ENCODE assay signal across 7 cellular contexts in genomic region chr14:36070056-36071043, GRCh38.
DNase-seq lines count a peak whose midpoint lies in the region; ATAC-seq, FAIRE-seq and TF ChIP-seq lines count a peak whose summit lies in the region.

No MANE protein-coding gene starts in this region.

- H3K4me3 ChIP-seq in epithelial cell of proximal tubule (ENCODE audit: low read depth, low read length): no peak overlapping the region

- FAIRE-seq in GM12892 (lab: Jason Lieb, UNC): peak; percentile 53

- no peak overlapping the region for H3K27ac Mint-ChIP-seq in activated T-helper 1 cell treated with anti-CD3 and anti-CD28 coated beads, Interleukin-12 subunit alpha, Interleukin-12 subunit beta, Interleukin-2, Interleukin-4 antibody, amounts not matched to agents 30 ng/mL and 10 ng/mL and 1 ng/mL, durations not matched to agents 14 hours and 24 hours and 36 hours

- intact Hi-C loops in activated T-helper 1 cell treated with anti-CD3 and anti-CD28 coated beads, Interleukin-12 subunit alpha, Interleukin-12 subunit beta, Interleukin-2, Interleukin-4 antibody, amounts not matched to agents 30 ng/mL and 10 ng/mL and 1 ng/mL, durations not matched to agents 14 hours and 24 hours and 36 hours (cut with micrococcal nuclease): loop anchor here (1.0 to 2.0 kb wide), 3 partner anchors 304 to 535 kb away; no protein-coding TSS in a partner anchor

- H3K4me3 Mint-ChIP-seq in activated T-helper 1 cell treated with anti-CD3 and anti-CD28 coated beads, Interleukin-12 subunit alpha, Interleukin-12 subunit beta, Interleukin-2, Interleukin-4 antibody, amounts not matched to agents 30 ng/mL and 10 ng/mL and 1 ng/mL, durations not matched to agents 14 hours and 24 hours and 36 hours: no peak overlapping the region

- no peak for TF ChIP-seq POLR2A in GM12892 (IDR thresholded peaks at IDR 0.05; ENCODE audit: low read depth, low read length)

- DNase-seq in GM12892 (ENCODE audit: insufficient read length) (no peak), NCI-H1694 treated with DMSO at 0.1 percent for 48 hours (lab: John Stamatoyannopoulos, UW) (peak; percentile 71), UCSD-AML1 (lab: John Stamatoyannopoulos, UW; ENCODE audit: unreplicated experiment) (peak; percentile 37), epithelial cell of proximal tubule (ENCODE audit: low read depth) (peak; percentile 52), myocyte (ENCODE audit: low read depth) (peak; percentile 56)
- DNase-seq in activated T-helper 1 cell treated with anti-CD3 and anti-CD28 coated beads, Interleukin-12 subunit alpha, Interleukin-12 subunit beta, Interleukin-2, Interleukin-4 antibody, amounts not matched to agents 30 ng/mL and 10 ng/mL and 1 ng/mL, durations not matched to agents 14 hours and 24 hours and 36 hours (ENCODE audit: low spot score): no peak

- peak; percentile 97 for TF ChIP-seq CTCF in epithelial cell of proximal tubule (conservative IDR thresholded peaks at IDR 0.05; ENCODE audit: low read depth, low read length)

- H3K27me3 Mint-ChIP-seq in activated T-helper 1 cell treated with anti-CD3 and anti-CD28 coated beads, Interleukin-12 subunit alpha, Interleukin-12 subunit beta, Interleukin-2, Interleukin-4 antibody, amounts not matched to agents 30 ng/mL and 10 ng/mL and 1 ng/mL, durations not matched to agents 14 hours and 24 hours and 36 hours (ENCODE audit: insufficient read depth): peaks cover 22% of the 10 kb centered on the region

- ATAC-seq in HG02623 (IDR thresholded peaks at IDR 0.05; ENCODE audit: unreplicated experiment): peak; percentile 74

- no peaks in the 10 kb centered on the region for H3K36me3 Mint-ChIP-seq in activated T-helper 1 cell treated with anti-CD3 and anti-CD28 coated beads, Interleukin-12 subunit alpha, Interleukin-12 subunit beta, Interleukin-2, Interleukin-4 antibody, amounts not matched to agents 30 ng/mL and 10 ng/mL and 1 ng/mL, durations not matched to agents 14 hours and 24 hours and 36 hours (ENCODE audit: low read depth)

- H3K4me1 Mint-ChIP-seq in activated T-helper 1 cell treated with anti-CD3 and anti-CD28 coated beads, Interleukin-12 subunit alpha, Interleukin-12 subunit beta, Interleukin-2, Interleukin-4 antibody, amounts not matched to agents 30 ng/mL and 10 ng/mL and 1 ng/mL, durations not matched to agents 14 hours and 24 hours and 36 hours (ENCODE audit: low read depth): no peaks in the 10 kb centered on the region

- no peaks in the 10 kb centered on the region for H3K9me3 Mint-ChIP-seq in activated T-helper 1 cell treated with anti-CD3 and anti-CD28 coated beads, Interleukin-12 subunit alpha, Interleukin-12 subunit beta, Interleukin-2, Interleukin-4 antibody, amounts not matched to agents 30 ng/mL and 10 ng/mL and 1 ng/mL, durations not matched to agents 14 hours and 24 hours and 36 hours

Comparison
In these comparisons a context has a peak if more than half of its experiments do, and no peak if none do; other contexts are left out.
1. DNase-seq: peak in NCI-H1694 treated with DMSO at 0.1 percent for 48 hours (single experiment), UCSD-AML1 (single experiment), epithelial cell of proximal tubule (single experiment) and myocyte (single experiment); none in GM12892 (single experiment) and activated T-helper 1 cell treated with anti-CD3 and anti-CD28 coated beads, Interleukin-12 subunit alpha, Interleukin-12 subunit beta, Interleukin-2, Interleukin-4 antibody, amounts not matched to agents 30 ng/mL and 10 ng/mL and 1 ng/mL, durations not matched to agents 14 hours and 24 hours and 36 hours (single experiment).